6 cellular contexts compared by ENCODE assay signal in the genomic region with DNA sequence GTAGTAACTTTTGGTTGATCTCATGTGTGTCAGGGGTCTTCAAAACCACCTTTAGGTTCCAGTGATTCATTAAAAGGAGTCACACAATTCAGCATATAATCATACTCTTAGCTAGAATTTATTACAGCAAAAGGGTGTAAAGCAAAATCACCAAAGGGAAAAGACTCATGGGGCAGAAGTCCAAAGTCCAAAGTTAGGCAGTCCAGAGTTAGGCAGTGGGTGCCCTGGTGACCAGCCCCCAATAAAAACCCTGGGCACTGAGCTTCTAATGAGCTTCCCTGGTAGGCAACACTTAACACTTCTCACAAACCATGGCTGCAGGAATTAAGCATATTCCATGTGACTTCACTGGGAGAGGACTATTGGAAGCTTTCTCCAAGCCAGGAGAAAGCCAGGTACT. TPM values are rescaled to one million over a fixed set of nuclear protein-coding genes. Genes with fewer than 3 reads are reported as not detected.
"Had no signal": no experiment of that assay in that cellular context is flagged by ENCODE, and none has a peak within 500 bp of the region (broad histone marks: within the 10 kb centered on the region; RNA-seq: fewer than 3 reads in every experiment).

No MANE protein-coding gene starts in this region.

RNA-seq across cellular contexts. Expression of a gene that starts 51.2 kb away (rescaled TPM):
- total RNA-seq: dermis blood vessel endothelial cell, endothelial cell of umbilical vein, epithelial cell of proximal tubule, fibroblast of lung, fibroblast of villous mesenchyme, myocyte had no signal
